ENCODE assay signal across 18 cellular contexts in the genomic region with DNA sequence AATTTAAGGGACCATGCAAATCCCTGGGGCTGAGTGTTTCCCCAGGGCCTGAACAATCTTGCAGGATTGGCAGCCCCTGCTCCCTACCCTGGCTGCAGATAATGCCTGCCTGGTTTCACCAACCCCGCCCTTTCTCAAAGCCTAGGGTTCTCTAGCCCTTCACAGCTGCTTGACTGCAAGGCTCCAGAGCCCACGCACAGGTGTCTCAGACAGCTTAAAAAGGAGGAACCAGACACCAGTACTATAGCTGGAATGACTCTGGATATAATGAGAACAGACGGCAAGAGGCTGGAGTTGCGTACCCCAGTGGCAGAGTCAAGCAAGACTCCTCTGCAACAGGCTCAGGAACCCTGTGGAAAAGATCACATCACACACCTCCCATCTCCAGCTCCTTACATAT. TPM values are rescaled to one million over a fixed set of nuclear protein-coding genes. Genes with fewer than 3 reads are reported as not detected.
DNase-seq lines count a peak whose midpoint lies in the region; ATAC-seq and TF ChIP-seq lines count a peak whose summit lies in the region.
"Had no signal": no experiment of that assay in that cellular context is flagged by ENCODE, and none has a peak within 500 bp of the region (broad histone marks: within the 10 kb centered on the region; RNA-seq: fewer than 3 reads in every experiment).

No MANE protein-coding gene starts in this region.

- H3K36me3 Mint-ChIP-seq in activated CD4-positive, alpha-beta memory T cell treated with anti-CD3 and anti-CD28 coated beads for 36 hours, result peaks cover 65% of the 10 kb centered on the region
- H3K36me3 Mint-ChIP-seq in activated CD4-positive, alpha-beta memory T cell treated with anti-CD3 and anti-CD28 coated beads, Interleukin-2, amount 10 ng/mL, durations not matched to agents 7 days and 5 days (ENCODE audit: low read depth), result peaks cover 91% of the 10 kb centered on the region
- H3K36me3 Mint-ChIP-seq in activated B cell treated with CpG ODN at 0.5 μM for 24 hours (ENCODE audit: low read depth), result peaks cover 98% of the 10 kb centered on the region
- H3K36me3 Mint-ChIP-seq in stimulated activated naive B cell treated with anti-CD40 and anti-IgM and Interleukin-4, amounts not matched to agents 10 μg/mL and 1 μg/mL and 100 μg/mL, for 72 hours, result peaks cover 81 to 87% of the 10 kb centered on the region in 2 donors

- peaks cover 24 to 42% of the 10 kb centered on the region in 2 donors for H3K4me1 ChIP-seq in muscle layer of duodenum (ENCODE audit: control insufficient read depth in 1 of 2, insufficient read depth in 2 of 2, low read length in 2 of 2)
- H3K4me1 ChIP-seq: BLaER1 had no signal

- ATAC-seq in activated B cell treated with CpG ODN at 0.5 μM for 24 hours (ENCODE audit: low read depth), result no peak
- peak; percentile 15 to 35 for ATAC-seq in stimulated activated naive B cell treated with anti-CD40 and anti-IgM and Interleukin-4, amounts not matched to agents 10 μg/mL and 1 μg/mL and 100 μg/mL, for 72 hours (replicated peaks)
- no peak for ATAC-seq in GM21529 (IDR thresholded peaks at IDR 0.05; ENCODE audit: unreplicated experiment)
- ATAC-seq: right lobe of liver had no signal

- intact Hi-C loops in activated CD4-positive, alpha-beta memory T cell treated with anti-CD3 and anti-CD28 coated beads for 36 hours (cut with micrococcal nuclease), result no loop called here
- intact Hi-C loops in activated B cell treated with CpG ODN at 0.5 μM for 24 hours (cut with micrococcal nuclease), result no loop called here

- H3K4me3 Mint-ChIP-seq in activated CD4-positive, alpha-beta memory T cell treated with anti-CD3 and anti-CD28 coated beads for 36 hours, result no peak overlapping the region
- H3K4me3 Mint-ChIP-seq in activated CD4-positive, alpha-beta memory T cell treated with anti-CD3 and anti-CD28 coated beads, Interleukin-2, amount 10 ng/mL, durations not matched to agents 7 days and 5 days, result no peak overlapping the region
- H3K4me3 Mint-ChIP-seq in activated B cell treated with CpG ODN at 0.5 μM for 24 hours, result no peak overlapping the region
- no peak overlapping the region for H3K4me3 Mint-ChIP-seq in stimulated activated naive B cell treated with anti-CD40 and anti-IgM and Interleukin-4, amounts not matched to agents 10 μg/mL and 1 μg/mL and 100 μg/mL, for 72 hours
- H3K4me3 Mint-ChIP-seq: H9; mesothelial cell of epicardium; T-helper 1 cell treated with Interleukin-12 subunit alpha and Interleukin-12 subunit beta and Interleukin-4 antibody, amounts not matched to agents 30 μg/mL and 1 μg/mL, for 36 hours had no signal

- no peaks in the 10 kb centered on the region for H3K9me3 Mint-ChIP-seq in activated CD4-positive, alpha-beta memory T cell treated with anti-CD3 and anti-CD28 coated beads for 36 hours
- no peaks in the 10 kb centered on the region for H3K9me3 Mint-ChIP-seq in activated CD4-positive, alpha-beta memory T cell treated with anti-CD3 and anti-CD28 coated beads, Interleukin-2, amount 10 ng/mL, durations not matched to agents 7 days and 5 days
- no peaks in the 10 kb centered on the region for H3K9me3 Mint-ChIP-seq in activated B cell treated with CpG ODN at 0.5 μM for 24 hours
- no peaks in the 10 kb centered on the region for H3K9me3 Mint-ChIP-seq in stimulated activated naive B cell treated with anti-CD40 and anti-IgM and Interleukin-4, amounts not matched to agents 10 μg/mL and 1 μg/mL and 100 μg/mL, for 72 hours
- H3K9me3 Mint-ChIP-seq: H9; mesothelial cell of epicardium; T-helper 1 cell treated with Interleukin-12 subunit alpha and Interleukin-12 subunit beta and Interleukin-4 antibody, amounts not matched to agents 30 μg/mL and 1 μg/mL, for 36 hours had no signal

- H3K9me3 ChIP-seq in muscle layer of duodenum (ENCODE audit: control insufficient read depth in 1 of 2, low read length in 2 of 2), result no peaks in the 10 kb centered on the region
- H3K9me3 ChIP-seq: BLaER1, right lobe of liver had no signal

- no peaks in the 10 kb centered on the region for H3K4me1 Mint-ChIP-seq in activated CD4-positive, alpha-beta memory T cell treated with anti-CD3 and anti-CD28 coated beads for 36 hours (ENCODE audit: low read depth)
- H3K4me1 Mint-ChIP-seq in activated CD4-positive, alpha-beta memory T cell treated with anti-CD3 and anti-CD28 coated beads, Interleukin-2, amount 10 ng/mL, durations not matched to agents 7 days and 5 days, result peaks cover 4% of the 10 kb centered on the region
- peaks cover 17% of the 10 kb centered on the region for H3K4me1 Mint-ChIP-seq in activated B cell treated with CpG ODN at 0.5 μM for 24 hours
- H3K4me1 Mint-ChIP-seq in stimulated activated naive B cell treated with anti-CD40 and anti-IgM and Interleukin-4, amounts not matched to agents 10 μg/mL and 1 μg/mL and 100 μg/mL, for 72 hours, result peaks cover 50 to 68% of the 10 kb centered on the region in 2 donors
- H3K4me1 Mint-ChIP-seq: H9 had no signal

- no peaks in the 10 kb centered on the region for H3K27me3 Mint-ChIP-seq in activated CD4-positive, alpha-beta memory T cell treated with anti-CD3 and anti-CD28 coated beads for 36 hours
- H3K27me3 Mint-ChIP-seq in activated CD4-positive, alpha-beta memory T cell treated with anti-CD3 and anti-CD28 coated beads, Interleukin-2, amount 10 ng/mL, durations not matched to agents 7 days and 5 days, result no peaks in the 10 kb centered on the region
- H3K27me3 Mint-ChIP-seq in activated B cell treated with CpG ODN at 0.5 μM for 24 hours, result no peaks in the 10 kb centered on the region
- no peaks in the 10 kb centered on the region for H3K27me3 Mint-ChIP-seq in stimulated activated naive B cell treated with anti-CD40 and anti-IgM and Interleukin-4, amounts not matched to agents 10 μg/mL and 1 μg/mL and 100 μg/mL, for 72 hours

- POLR2A ChIA-PET in activated CD4-positive, alpha-beta memory T cell treated with anti-CD3 and anti-CD28 coated beads for 36 hours (lab: Charles Lee), result no interaction called here
- POLR2A ChIA-PET in activated CD4-positive, alpha-beta memory T cell treated with anti-CD3 and anti-CD28 coated beads, Interleukin-2, amount 10 ng/mL, durations not matched to agents 7 days and 5 days (lab: Charles Lee), result interaction anchor here (0.6 to 1.5 kb wide), 2 partner anchors 9 to 26 kb away, joined by 3 to 5 read pairs; no protein-coding TSS in a partner anchor
- POLR2A ChIA-PET in activated B cell treated with CpG ODN at 0.5 μM for 24 hours (lab: Charles Lee), result interaction anchor here (1.1 to 1.7 kb wide), 3 partner anchors 20 to 31 kb away, joined by 3 to 4 read pairs (median 3); no protein-coding TSS in a partner anchor

- H3K4me3 ChIP-seq in muscle layer of duodenum (ENCODE audit: low read depth in 1 of 2, low read length in 2 of 2), result no peak overlapping the region
- H3K4me3 ChIP-seq: BLaER1, right lobe of liver had no signal

- CTCF ChIA-PET in activated CD4-positive, alpha-beta memory T cell treated with anti-CD3 and anti-CD28 coated beads for 36 hours (lab: Charles Lee), result interaction anchor here (2.1 to 3.9 kb wide), 3 partner anchors 10 to 54 kb away, joined by 6 to 31 read pairs (median 8); no protein-coding TSS in a partner anchor
- CTCF ChIA-PET in activated CD4-positive, alpha-beta memory T cell treated with anti-CD3 and anti-CD28 coated beads, Interleukin-2, amount 10 ng/mL, durations not matched to agents 7 days and 5 days (lab: Charles Lee), result interaction anchor here (3.9 kb wide), 1 partner anchor 9 kb away, joined by 17 read pairs; no protein-coding TSS in a partner anchor
- CTCF ChIA-PET in activated B cell treated with CpG ODN at 0.5 μM for 24 hours (lab: Charles Lee), result interaction anchor here (3.5 to 16.6 kb wide), 2 partner anchors 9 to 52 kb away, joined by 16 to 625 read pairs; no protein-coding TSS in a partner anchor

- peaks cover 52 to 57% of the 10 kb centered on the region in 2 donors for H3K36me3 ChIP-seq in muscle layer of duodenum (ENCODE audit: control insufficient read depth in 1 of 2, insufficient read depth in 2 of 2, low read length in 2 of 2)

- no peak for TF ChIP-seq CTCF in activated B cell treated with CpG ODN at 0.5 μM for 24 hours (IDR thresholded peaks at IDR 0.05)

- H3K27me3 ChIP-seq in muscle layer of duodenum (ENCODE audit: low read depth, low read length), result no peaks in the 10 kb centered on the region
- H3K27me3 ChIP-seq: BLaER1, right lobe of liver had no signal

- H3K27ac ChIP-seq in muscle layer of duodenum (ENCODE audit: low read length), result peak overlapping the region; percentile 31
- H3K27ac ChIP-seq: BLaER1 had no signal

- DNase-seq in activated CD4-positive, alpha-beta memory T cell treated with anti-CD3 and anti-CD28 coated beads for 36 hours, result no peak
- DNase-seq in activated CD4-positive, alpha-beta memory T cell treated with anti-CD3 and anti-CD28 coated beads, Interleukin-2, amount 10 ng/mL, durations not matched to agents 7 days and 5 days, result no peak
- DNase-seq in activated B cell treated with CpG ODN at 0.5 μM for 24 hours (no peak), SK-N-DZ (ENCODE audit: low spot score) (no peak), hypothalamus (lab: John Stamatoyannopoulos, UW) (no peak)
- DNase-seq in stimulated activated naive B cell treated with anti-CD40 and anti-IgM and Interleukin-4, amounts not matched to agents 10 μg/mL and 1 μg/mL and 100 μg/mL, for 72 hours, result no peak
- DNase-seq: amniotic stem cell, H9, NCI-H1105 treated with DMSO at 0.1 percent for 48 hours, NCI-H2107, NCI-H526 treated with DMSO at 0.1 percent for 48 hours, right lobe of liver, SIG-M5 had no signal

- H3K27ac Mint-ChIP-seq in activated CD4-positive, alpha-beta memory T cell treated with anti-CD3 and anti-CD28 coated beads for 36 hours, result peak overlapping the region; percentile 2
- H3K27ac Mint-ChIP-seq in activated CD4-positive, alpha-beta memory T cell treated with anti-CD3 and anti-CD28 coated beads, Interleukin-2, amount 10 ng/mL, durations not matched to agents 7 days and 5 days, result no peak overlapping the region
- H3K27ac Mint-ChIP-seq in activated B cell treated with CpG ODN at 0.5 μM for 24 hours, result peak overlapping the region; percentile 30
- H3K27ac Mint-ChIP-seq in stimulated activated naive B cell treated with anti-CD40 and anti-IgM and Interleukin-4, amounts not matched to agents 10 μg/mL and 1 μg/mL and 100 μg/mL, for 72 hours, result peak overlapping the region; percentile 86
- H3K27ac Mint-ChIP-seq: H9, mesothelial cell of epicardium had no signal

RNA-seq across cellular contexts. Expression of a gene that starts 25.2 kb away (rescaled TPM):
- total RNA-seq in activated CD4-positive, alpha-beta memory T cell treated with anti-CD3 and anti-CD28 coated beads for 36 hours, result 100 to 1,000 TPM; 388 to 401 TPM
- total RNA-seq in activated CD4-positive, alpha-beta memory T cell treated with anti-CD3 and anti-CD28 coated beads, Interleukin-2, amount 10 ng/mL, durations not matched to agents 7 days and 5 days, result 100 to 1,000 TPM; 188 to 201 TPM
- total RNA-seq in activated B cell treated with CpG ODN at 0.5 μM for 24 hours, result 506 and 512 TPM in 2 replicates
- 28.2 and 39.3 TPM in 2 replicates for polyA plus RNA-seq in SK-N-DZ (2014; cell fraction: cytosol; rRNA removed)
- 16.4 and 27.8 TPM in 2 replicates for polyA plus RNA-seq in SK-N-DZ (2014; cell fraction: nucleus; rRNA removed)

RNA-seq across cellular contexts. Expression of a gene that starts 51.5 kb away (rescaled TPM):
- total RNA-seq in activated CD4-positive, alpha-beta memory T cell treated with anti-CD3 and anti-CD28 coated beads for 36 hours, result 100 to 1,000 TPM; 430 to 443 TPM
- total RNA-seq in activated CD4-positive, alpha-beta memory T cell treated with anti-CD3 and anti-CD28 coated beads, Interleukin-2, amount 10 ng/mL, durations not matched to agents 7 days and 5 days, result 100 to 1,000 TPM; 603 to 606 TPM
- 367 and 379 TPM in 2 replicates for total RNA-seq in activated B cell treated with CpG ODN at 0.5 μM for 24 hours
- 82.5 and 86.8 TPM in 2 replicates for polyA plus RNA-seq in SK-N-DZ (2014; cell fraction: cytosol; rRNA removed)
- 62.4 and 66.7 TPM in 2 replicates for polyA plus RNA-seq in SK-N-DZ (2014; cell fraction: nucleus; rRNA removed)

Comparison
In these comparisons a context has a peak if more than half of its experiments do, and no peak if none do; other contexts are left out.
1. ATAC-seq: peak in stimulated activated naive B cell treated with anti-CD40 and anti-IgM and Interleukin-4, amounts not matched to agents 10 μg/mL and 1 μg/mL and 100 μg/mL, for 72 hours (2 of 2); none in activated B cell treated with CpG ODN at 0.5 μM for 24 hours (single experiment) and GM21529 (single experiment).